8 cellular contexts compared by ENCODE assay signal in genomic region chr4:1012031-1012739, GRCh38. TPM values are rescaled to one million over a fixed set of nuclear protein-coding genes. Genes with fewer than 3 reads are reported as not detected.
DNase-seq lines count a peak whose midpoint lies in the region; ATAC-seq and TF ChIP-seq lines count a peak whose summit lies in the region.

No MANE protein-coding gene starts in this region.

- DNase-seq in activated naive CD4-positive, alpha-beta T cell treated with anti-CD3 and anti-CD28 coated beads for 36 hours: peak; percentile 44
- peak; percentile 39 for DNase-seq in stimulated activated CD4-positive, alpha-beta T cell treated with anti-CD3 and anti-CD28 coated beads, Interleukin-4, amount 100 ng/mL, for 1 hour
- no peak for DNase-seq in NK-92 treated with Interleukin-12 subunit alpha and Interleukin-12 subunit beta, amount 100 ng/mL, for 24 hours (lab: John Stamatoyannopoulos, UW)

- H3K4me1 ChIP-seq in DOHH2 (ENCODE audit: control insufficient read depth, low read length) (peaks cover 26% of the 10 kb centered on the region), OCI-LY1 (ENCODE audit: insufficient read depth, low read length, severe bottlenecking) (peaks cover 12% of the 10 kb centered on the region), iPS-20b (ENCODE audit: insufficient read depth, low read length) (no peaks in the 10 kb centered on the region)

- H3F3A ChIP-seq in DOHH2 (ENCODE audit: control insufficient read depth, insufficient read depth) (peaks cover 9% of the 10 kb centered on the region), OCI-LY1 (ENCODE audit: insufficient read depth, low read length) (no peaks in the 10 kb centered on the region)

- CTCF ChIA-PET in activated naive CD4-positive, alpha-beta T cell treated with anti-CD3 and anti-CD28 coated beads for 36 hours (lab: Charles Lee): no interaction called here

- peak overlapping the region; percentile 38 for H3K4me3 ChIP-seq in DOHH2 (ENCODE audit: low read length)
- H3K4me3 ChIP-seq in OCI-LY1 (ENCODE audit: low read depth, low read length, poor library complexity, severe bottlenecking): peak overlapping the region; percentile 58
- H3K4me3 ChIP-seq in iPS-20b (ENCODE audit: low read length): peak overlapping the region; percentile 45; the same call in 1 of the 2 replicates

- H3K27ac ChIP-seq in DOHH2 (ENCODE audit: low read depth, low read length) (no peak overlapping the region), OCI-LY1 (ENCODE audit: low read depth, low read length, poor library complexity, severe bottlenecking) (no peak overlapping the region), iPS-20b (ENCODE audit: low read length) (no peak overlapping the region)

- no peaks in the 10 kb centered on the region for H3K79me2 ChIP-seq in DOHH2 (ENCODE audit: control insufficient read depth, low read length)
- no peaks in the 10 kb centered on the region for H3K79me2 ChIP-seq in OCI-LY1 (ENCODE audit: insufficient read depth, low read length)

- H3K4me1 Mint-ChIP-seq in activated naive CD4-positive, alpha-beta T cell treated with anti-CD3 and anti-CD28 coated beads for 36 hours (ENCODE audit: low read depth): peaks cover 11% of the 10 kb centered on the region

- peaks cover 18% of the 10 kb centered on the region for H3K27me3 Mint-ChIP-seq in activated naive CD4-positive, alpha-beta T cell treated with anti-CD3 and anti-CD28 coated beads for 36 hours (ENCODE audit: low read depth)

- no peaks in the 10 kb centered on the region for H3K9me2 ChIP-seq in DOHH2 (replicated peaks; ENCODE audit: control insufficient read depth, low read length)
- no peaks in the 10 kb centered on the region for H3K9me2 ChIP-seq in OCI-LY1 (ENCODE audit: low read depth, low read length)

- peak overlapping the region; percentile 64 for H3K4me3 Mint-ChIP-seq in activated naive CD4-positive, alpha-beta T cell treated with anti-CD3 and anti-CD28 coated beads for 36 hours

- no peaks in the 10 kb centered on the region for H3K9me3 Mint-ChIP-seq in activated naive CD4-positive, alpha-beta T cell treated with anti-CD3 and anti-CD28 coated beads for 36 hours

- 0 out of 2 replicates have a peak, but pooled peaks cover 5% of the 10 kb centered on the region for H4K20me1 ChIP-seq in DOHH2 (ENCODE audit: control insufficient read depth, insufficient read depth, low read depth, low read length)
- H4K20me1 ChIP-seq in OCI-LY1 (ENCODE audit: insufficient read depth, low read length): no peaks in the 10 kb centered on the region

- TF ChIP-seq CTCF in DOHH2 (IDR thresholded peaks at IDR 0.05; ENCODE audit: low read depth, low read length, poor library complexity, severe bottlenecking): no peak
- TF ChIP-seq CTCF in OCI-LY1 (IDR thresholded peaks at IDR 0.05; ENCODE audit: low read length): no peak

- H3K36me3 ChIP-seq in DOHH2 (ENCODE audit: control insufficient read depth, low read length): no peaks in the 10 kb centered on the region
- H3K36me3 ChIP-seq in OCI-LY1 (ENCODE audit: insufficient read depth, low read length): no peaks in the 10 kb centered on the region
- no peaks in the 10 kb centered on the region for H3K36me3 ChIP-seq in iPS-20b (ENCODE audit: insufficient read depth, low read depth, low read length)

- no peaks in the 10 kb centered on the region for H3K9me3 ChIP-seq in DOHH2 (ENCODE audit: control insufficient read depth, insufficient read depth, low read length)
- H3K9me3 ChIP-seq in OCI-LY1 (ENCODE audit: low read length): no peaks in the 10 kb centered on the region
- H3K9me3 ChIP-seq in iPS-20b (ENCODE audit: insufficient read depth, low read depth, low read length): no peaks in the 10 kb centered on the region

- H3K9ac ChIP-seq in OCI-LY1 (ENCODE audit: low read length): no peak overlapping the region; the same call in 1 of the 2 replicates
- no peak overlapping the region for H3K9ac ChIP-seq in iPS-20b (ENCODE audit: low read depth, low read length)

- intact Hi-C loops in activated naive CD4-positive, alpha-beta T cell treated with anti-CD3 and anti-CD28 coated beads for 36 hours (cut with micrococcal nuclease): loop anchor here (5.0 kb wide), 4 partner anchors 235 to 710 kb away; partner anchors contain the start of genes CTBP1, TACC3 and TMEM129

- H2AFZ ChIP-seq in OCI-LY1 (ENCODE audit: low read length): no peak overlapping the region

- H3K27me3 ChIP-seq in DOHH2 (ENCODE audit: control insufficient read depth, low read length): peaks cover 45% of the 10 kb centered on the region
- H3K27me3 ChIP-seq in OCI-LY1 (ENCODE audit: insufficient read depth, low read length): no peaks in the 10 kb centered on the region
- peaks cover 52% of the 10 kb centered on the region for H3K27me3 ChIP-seq in iPS-20b (ENCODE audit: insufficient read depth, low read length)

- ATAC-seq in GM18498 (IDR thresholded peaks at IDR 0.05; ENCODE audit: unreplicated experiment): no peak
- ATAC-seq in GM21825 (IDR thresholded peaks at IDR 0.05; ENCODE audit: unreplicated experiment): no peak

- no peak overlapping the region for H3K27ac Mint-ChIP-seq in activated naive CD4-positive, alpha-beta T cell treated with anti-CD3 and anti-CD28 coated beads for 36 hours

- H3K36me3 Mint-ChIP-seq in activated naive CD4-positive, alpha-beta T cell treated with anti-CD3 and anti-CD28 coated beads for 36 hours (ENCODE audit: low read depth): no peaks in the 10 kb centered on the region

- peak overlapping the region; percentile 48 for H3K4me2 ChIP-seq in DOHH2 (ENCODE audit: low read length)
- H3K4me2 ChIP-seq in OCI-LY1 (ENCODE audit: low read length): peak overlapping the region; percentile 68

RNA-seq across cellular contexts. Expression of gene FGFRL1, which starts 0.8 kb away (rescaled TPM):
- 1 to 10 TPM; 7.6 to 8.0 TPM for total RNA-seq in activated naive CD4-positive, alpha-beta T cell treated with anti-CD3 and anti-CD28 coated beads for 36 hours

RNA-seq across cellular contexts. Expression of gene SLC26A1, which starts 19.0 kb away (rescaled TPM):
- not detected for total RNA-seq in activated naive CD4-positive, alpha-beta T cell treated with anti-CD3 and anti-CD28 coated beads for 36 hours

RNA-seq across cellular contexts. Expression of gene IDUA, which starts 25.3 kb away (rescaled TPM):
- total RNA-seq in activated naive CD4-positive, alpha-beta T cell treated with anti-CD3 and anti-CD28 coated beads for 36 hours: 10 to 100 TPM in 1 of 2 experiments, 1 to 10 TPM in 1; 9.5 to 10.5 TPM

RNA-seq across cellular contexts. Expression of gene DGKQ, which starts 38.8 kb away (rescaled TPM):
- 10 to 100 TPM; 10.8 to 11.1 TPM for total RNA-seq in activated naive CD4-positive, alpha-beta T cell treated with anti-CD3 and anti-CD28 coated beads for 36 hours
